Comparison of ENCODE assay signal across 1 cellular context in the genomic region with DNA sequence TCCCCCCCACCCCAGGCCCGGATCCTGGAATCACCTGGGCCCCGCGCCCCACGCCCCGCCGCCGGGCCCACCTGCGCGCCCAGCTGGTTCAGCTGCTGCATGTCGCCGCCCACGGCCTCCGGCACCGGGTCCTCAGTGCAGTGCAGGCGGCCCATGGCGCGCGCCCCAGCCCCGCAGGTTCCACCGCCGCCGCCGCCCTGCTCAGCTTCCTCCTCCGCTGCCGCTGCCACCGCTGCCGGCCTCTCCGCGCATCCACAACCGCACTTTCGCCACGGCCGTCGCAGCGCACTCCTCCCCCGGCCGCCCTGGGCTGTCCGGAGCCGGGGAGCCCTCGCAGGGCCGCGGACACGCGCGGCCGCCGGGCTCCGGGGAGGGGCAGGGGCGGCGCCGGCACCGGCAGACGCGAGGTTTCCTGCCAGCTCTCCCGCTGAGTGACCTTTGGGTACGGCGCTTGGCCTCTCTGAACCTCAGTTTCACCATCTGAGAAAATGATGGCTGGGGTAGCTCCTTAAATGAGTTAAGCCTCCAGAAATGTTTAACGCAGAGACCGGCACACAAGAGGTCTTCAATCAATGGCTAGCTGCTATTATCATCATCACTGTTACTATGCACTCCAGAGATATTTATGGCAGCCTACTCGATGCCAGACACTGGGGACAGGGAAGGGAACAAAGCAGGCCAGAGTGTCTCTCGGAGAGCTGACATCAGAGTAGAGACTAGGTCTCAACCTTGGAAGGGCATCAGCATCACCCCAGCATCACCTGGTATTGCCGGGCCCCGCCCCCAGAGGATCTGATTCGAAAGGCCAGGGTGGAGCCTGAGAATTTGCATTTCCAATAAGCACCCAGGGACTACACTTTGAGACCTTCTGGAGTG.
TF ChIP-seq lines count a peak whose summit lies in the region.

A gene (minus strand): TSS at position 231 of the 876 bp plus-strand sequence. CDS start 76 bp downstream, at position 155.

TF ChIP-seq in HepG2, 621 proteins besides CTCF, POLR2A, EP300 and RAD21 (continued from another document and continues in another):
- TF ChIP-seq ZNF776 (CRISPR knock-in tag; IDR thresholded peaks at IDR 0.05) = no peak; the same call in none of the 2 replicates
- TF ChIP-seq SATB2 (CRISPR knock-in tag; IDR thresholded peaks at IDR 0.05) = no peak
- 0 out of 2 replicates have a peak, but pooled peaks have one; percentile 23 for TF ChIP-seq IRX3 (CRISPR knock-in tag; IDR thresholded peaks at IDR 0.05; ENCODE audit: borderline replicate concordance, low read depth)
- peak; percentile 73; the same call in 1 of the 2 replicates for TF ChIP-seq ZNF234 (CRISPR knock-in tag; conservative IDR thresholded peaks at IDR 0.05)
- no peak for TF ChIP-seq NR2F6 (IDR thresholded peaks at IDR 0.05)
- peak; percentile 13; the same call in 1 of the 2 replicates for TF ChIP-seq NR2F6 (CRISPR knock-in tag; IDR thresholded peaks at IDR 0.05)
- no peak for TF ChIP-seq SIX4 (CRISPR knock-in tag; IDR thresholded peaks at IDR 0.05)
- TF ChIP-seq AKAP8 (CRISPR knock-in tag; IDR thresholded peaks at IDR 0.05) = no peak
- peak; percentile 82 for TF ChIP-seq KMT2A (CRISPR knock-in tag; IDR thresholded peaks at IDR 0.05)
- peak; percentile 86; the same call in 1 of the 2 replicates for TF ChIP-seq ZFP82 (CRISPR knock-in tag; IDR thresholded peaks at IDR 0.05; ENCODE audit: borderline replicate concordance)
- TF ChIP-seq DMAP1 (CRISPR knock-in tag; IDR thresholded peaks at IDR 0.05) = no peak; the same call in 1 of the 2 replicates
- TF ChIP-seq TOPORS (CRISPR knock-in tag; IDR thresholded peaks at IDR 0.05) = 0 out of 2 replicates have a peak, but pooled peaks have one; percentile 37
- no peak for TF ChIP-seq ATAD3A (CRISPR knock-in tag; IDR thresholded peaks at IDR 0.05)
- TF ChIP-seq NAIF1 (CRISPR knock-in tag; IDR thresholded peaks at IDR 0.05; ENCODE audit: borderline replicate concordance) = no peak
- TF ChIP-seq ZNF264 (CRISPR knock-in tag; IDR thresholded peaks at IDR 0.05) = no peak
- peak; percentile 34; the same call in 1 of the 2 replicates for TF ChIP-seq ZNF292 (CRISPR knock-in tag; IDR thresholded peaks at IDR 0.05; ENCODE audit: borderline replicate concordance, low read depth)
- TF ChIP-seq JUN (CRISPR knock-in tag; IDR thresholded peaks at IDR 0.05) = no peak
- TF ChIP-seq, protein P1, sequence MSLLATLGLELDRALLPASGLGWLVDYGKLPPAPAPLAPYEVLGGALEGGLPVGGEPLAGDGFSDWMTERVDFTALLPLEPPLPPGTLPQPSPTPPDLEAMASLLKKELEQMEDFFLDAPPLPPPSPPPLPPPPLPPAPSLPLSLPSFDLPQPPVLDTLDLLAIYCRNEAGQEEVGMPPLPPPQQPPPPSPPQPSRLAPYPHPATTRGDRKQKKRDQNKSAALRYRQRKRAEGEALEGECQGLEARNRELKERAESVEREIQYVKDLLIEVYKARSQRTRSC (CRISPR knock-in tag; IDR thresholded peaks at IDR 0.05; ENCODE audit: low read depth) = no peak
- TF ChIP-seq ZNF557 (CRISPR knock-in tag; IDR thresholded peaks at IDR 0.05) = peak; percentile 27; the same call in 1 of the 2 replicates
- TF ChIP-seq ZNF10 (CRISPR knock-in tag; IDR thresholded peaks at IDR 0.05; ENCODE audit: borderline replicate concordance, low read depth) = no peak
- TF ChIP-seq SMAD9 (CRISPR knock-in tag; IDR thresholded peaks at IDR 0.05) = no peak
- 0 out of 2 replicates have a peak, but pooled peaks have one; percentile 14 for TF ChIP-seq ZNF788 (CRISPR knock-in tag; IDR thresholded peaks at IDR 0.05; ENCODE audit: borderline replicate concordance)
- TF ChIP-seq SIN3A (IDR thresholded peaks at IDR 0.05; ENCODE audit: borderline replicate concordance, low read depth, low read length) = no peak
- TF ChIP-seq PRMT3 (CRISPR knock-in tag; IDR thresholded peaks at IDR 0.05; ENCODE audit: borderline replicate concordance, low read depth) = no peak
- TF ChIP-seq ZNF570 (CRISPR knock-in tag; IDR thresholded peaks at IDR 0.05; ENCODE audit: borderline replicate concordance) = 0 out of 2 replicates have a peak, but pooled peaks have one; percentile 55
- TF ChIP-seq MBD4 (IDR thresholded peaks at IDR 0.05; ENCODE audit: borderline replicate concordance, low read length) = no peak
- no peak for TF ChIP-seq ZNF546 (CRISPR knock-in tag; conservative IDR thresholded peaks at IDR 0.05)
- no peak for TF ChIP-seq ZNF251 (CRISPR knock-in tag; IDR thresholded peaks at IDR 0.05)
- 0 out of 2 replicates have a peak, but pooled peaks have one; percentile 41 for TF ChIP-seq BRD4 (CRISPR knock-in tag; IDR thresholded peaks at IDR 0.05)
- no peak for TF ChIP-seq HMG20A (CRISPR knock-in tag; IDR thresholded peaks at IDR 0.05; ENCODE audit: borderline replicate concordance)
- TF ChIP-seq, protein P2, sequence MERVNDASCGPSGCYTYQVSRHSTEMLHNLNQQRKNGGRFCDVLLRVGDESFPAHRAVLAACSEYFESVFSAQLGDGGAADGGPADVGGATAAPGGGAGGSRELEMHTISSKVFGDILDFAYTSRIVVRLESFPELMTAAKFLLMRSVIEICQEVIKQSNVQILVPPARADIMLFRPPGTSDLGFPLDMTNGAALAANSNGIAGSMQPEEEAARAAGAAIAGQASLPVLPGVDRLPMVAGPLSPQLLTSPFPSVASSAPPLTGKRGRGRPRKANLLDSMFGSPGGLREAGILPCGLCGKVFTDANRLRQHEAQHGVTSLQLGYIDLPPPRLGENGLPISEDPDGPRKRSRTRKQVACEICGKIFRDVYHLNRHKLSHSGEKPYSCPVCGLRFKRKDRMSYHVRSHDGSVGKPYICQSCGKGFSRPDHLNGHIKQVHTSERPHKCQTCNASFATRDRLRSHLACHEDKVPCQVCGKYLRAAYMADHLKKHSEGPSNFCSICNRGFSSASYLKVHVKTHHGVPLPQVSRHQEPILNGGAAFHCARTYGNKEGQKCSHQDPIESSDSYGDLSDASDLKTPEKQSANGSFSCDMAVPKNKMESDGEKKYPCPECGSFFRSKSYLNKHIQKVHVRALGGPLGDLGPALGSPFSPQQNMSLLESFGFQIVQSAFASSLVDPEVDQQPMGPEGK (CRISPR knock-in tag; IDR thresholded peaks at IDR 0.05) = peak; percentile 14; the same call in 1 of the 2 replicates
- no peak for TF ChIP-seq CEBPB (IDR thresholded peaks at IDR 0.05; ENCODE audit: borderline replicate concordance, low read depth, low read length)
- no peak for TF ChIP-seq SRSF4 (IDR thresholded peaks at IDR 0.05; ENCODE audit: low read depth, low read length, poor library complexity, severe bottlenecking)
- TF ChIP-seq ZBTB21 (CRISPR knock-in tag; IDR thresholded peaks at IDR 0.05) = no peak
- TF ChIP-seq REL (CRISPR knock-in tag; conservative IDR thresholded peaks at IDR 0.05) = 0 out of 2 replicates have a peak, but pooled peaks have one; percentile 81
- TF ChIP-seq SYNCRIP (IDR thresholded peaks at IDR 0.05; ENCODE audit: insufficient read depth, low read depth, low read length) = no peak
- peak; percentile 95 for TF ChIP-seq RFX5 (IDR thresholded peaks at IDR 0.05; ENCODE audit: low read depth, low read length)
- TF ChIP-seq, protein P3, sequence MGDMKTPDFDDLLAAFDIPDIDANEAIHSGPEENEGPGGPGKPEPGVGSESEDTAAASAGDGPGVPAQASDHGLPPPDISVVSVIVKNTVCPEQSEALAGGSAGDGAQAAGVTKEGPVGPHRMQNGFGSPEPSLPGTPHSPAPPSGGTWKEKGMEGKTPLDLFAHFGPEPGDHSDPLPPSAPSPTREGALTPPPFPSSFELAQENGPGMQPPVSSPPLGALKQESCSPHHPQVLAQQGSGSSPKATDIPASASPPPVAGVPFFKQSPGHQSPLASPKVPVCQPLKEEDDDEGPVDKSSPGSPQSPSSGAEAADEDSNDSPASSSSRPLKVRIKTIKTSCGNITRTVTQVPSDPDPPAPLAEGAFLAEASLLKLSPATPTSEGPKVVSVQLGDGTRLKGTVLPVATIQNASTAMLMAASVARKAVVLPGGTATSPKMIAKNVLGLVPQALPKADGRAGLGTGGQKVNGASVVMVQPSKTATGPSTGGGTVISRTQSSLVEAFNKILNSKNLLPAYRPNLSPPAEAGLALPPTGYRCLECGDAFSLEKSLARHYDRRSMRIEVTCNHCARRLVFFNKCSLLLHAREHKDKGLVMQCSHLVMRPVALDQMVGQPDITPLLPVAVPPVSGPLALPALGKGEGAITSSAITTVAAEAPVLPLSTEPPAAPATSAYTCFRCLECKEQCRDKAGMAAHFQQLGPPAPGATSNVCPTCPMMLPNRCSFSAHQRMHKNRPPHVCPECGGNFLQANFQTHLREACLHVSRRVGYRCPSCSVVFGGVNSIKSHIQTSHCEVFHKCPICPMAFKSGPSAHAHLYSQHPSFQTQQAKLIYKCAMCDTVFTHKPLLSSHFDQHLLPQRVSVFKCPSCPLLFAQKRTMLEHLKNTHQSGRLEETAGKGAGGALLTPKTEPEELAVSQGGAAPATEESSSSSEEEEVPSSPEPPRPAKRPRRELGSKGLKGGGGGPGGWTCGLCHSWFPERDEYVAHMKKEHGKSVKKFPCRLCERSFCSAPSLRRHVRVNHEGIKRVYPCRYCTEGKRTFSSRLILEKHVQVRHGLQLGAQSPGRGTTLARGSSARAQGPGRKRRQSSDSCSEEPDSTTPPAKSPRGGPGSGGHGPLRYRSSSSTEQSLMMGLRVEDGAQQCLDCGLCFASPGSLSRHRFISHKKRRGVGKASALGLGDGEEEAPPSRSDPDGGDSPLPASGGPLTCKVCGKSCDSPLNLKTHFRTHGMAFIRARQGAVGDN (CRISPR knock-in tag; IDR thresholded peaks at IDR 0.05) = peak; percentile 76
- TF ChIP-seq, protein P4, sequence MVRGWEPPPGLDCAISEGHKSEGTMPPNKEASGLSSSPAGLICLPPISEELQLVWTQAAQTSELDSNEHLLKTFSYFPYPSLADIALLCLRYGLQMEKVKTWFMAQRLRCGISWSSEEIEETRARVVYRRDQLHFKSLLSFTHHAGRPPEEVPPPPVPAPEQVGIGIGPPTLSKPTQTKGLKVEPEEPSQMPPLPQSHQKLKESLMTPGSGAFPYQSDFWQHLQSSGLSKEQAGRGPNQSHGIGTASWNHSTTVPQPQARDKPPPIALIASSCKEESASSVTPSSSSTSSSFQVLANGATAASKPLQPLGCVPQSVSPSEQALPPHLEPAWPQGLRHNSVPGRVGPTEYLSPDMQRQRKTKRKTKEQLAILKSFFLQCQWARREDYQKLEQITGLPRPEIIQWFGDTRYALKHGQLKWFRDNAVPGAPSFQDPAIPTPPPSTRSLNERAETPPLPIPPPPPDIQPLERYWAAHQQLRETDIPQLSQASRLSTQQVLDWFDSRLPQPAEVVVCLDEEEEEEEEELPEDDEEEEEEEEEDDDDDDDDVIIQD (CRISPR knock-in tag; IDR thresholded peaks at IDR 0.05; ENCODE audit: low read depth) = no peak
- no peak; the same call in 1 of the 2 replicates for TF ChIP-seq GPN1 (CRISPR knock-in tag; IDR thresholded peaks at IDR 0.05; ENCODE audit: borderline replicate concordance)
- no peak for TF ChIP-seq ZNF484 (CRISPR knock-in tag; IDR thresholded peaks at IDR 0.05; ENCODE audit: borderline replicate concordance, low read depth)
- TF ChIP-seq, protein P5, sequence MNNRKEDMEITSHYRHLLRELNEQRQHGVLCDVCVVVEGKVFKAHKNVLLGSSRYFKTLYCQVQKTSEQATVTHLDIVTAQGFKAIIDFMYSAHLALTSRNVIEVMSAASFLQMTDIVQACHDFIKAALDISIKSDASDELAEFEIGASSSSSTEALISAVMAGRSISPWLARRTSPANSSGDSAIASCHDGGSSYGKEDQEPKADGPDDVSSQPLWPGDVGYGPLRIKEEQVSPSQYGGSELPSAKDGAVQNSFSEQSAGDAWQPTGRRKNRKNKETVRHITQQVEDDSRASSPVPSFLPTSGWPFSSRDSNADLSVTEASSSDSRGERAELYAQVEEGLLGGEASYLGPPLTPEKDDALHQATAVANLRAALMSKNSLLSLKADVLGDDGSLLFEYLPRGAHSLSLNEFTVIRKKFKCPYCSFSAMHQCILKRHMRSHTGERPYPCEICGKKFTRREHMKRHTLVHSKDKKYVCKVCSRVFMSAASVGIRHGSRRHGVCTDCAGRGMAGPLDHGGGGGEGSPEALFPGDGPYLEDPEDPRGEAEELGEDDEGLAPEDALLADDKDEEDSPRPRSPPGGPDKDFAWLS (CRISPR knock-in tag; IDR thresholded peaks at IDR 0.05; ENCODE audit: borderline replicate concordance) = no peak
- no peak for TF ChIP-seq GATA4 (IDR thresholded peaks at IDR 0.05; ENCODE audit: borderline replicate concordance, low read depth)
- TF ChIP-seq, protein P6, sequence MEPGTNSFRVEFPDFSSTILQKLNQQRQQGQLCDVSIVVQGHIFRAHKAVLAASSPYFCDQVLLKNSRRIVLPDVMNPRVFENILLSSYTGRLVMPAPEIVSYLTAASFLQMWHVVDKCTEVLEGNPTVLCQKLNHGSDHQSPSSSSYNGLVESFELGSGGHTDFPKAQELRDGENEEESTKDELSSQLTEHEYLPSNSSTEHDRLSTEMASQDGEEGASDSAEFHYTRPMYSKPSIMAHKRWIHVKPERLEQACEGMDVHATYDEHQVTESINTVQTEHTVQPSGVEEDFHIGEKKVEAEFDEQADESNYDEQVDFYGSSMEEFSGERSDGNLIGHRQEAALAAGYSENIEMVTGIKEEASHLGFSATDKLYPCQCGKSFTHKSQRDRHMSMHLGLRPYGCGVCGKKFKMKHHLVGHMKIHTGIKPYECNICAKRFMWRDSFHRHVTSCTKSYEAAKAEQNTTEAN (CRISPR knock-in tag; conservative IDR thresholded peaks at IDR 0.05) = peak; percentile 55; the same call in 1 of the 2 replicates
